In genomic region chr19:34459614-34460013, GRCh38 we compare ENCODE assay signal across 19 cellular contexts. TPM values are rescaled to one million over a fixed set of nuclear protein-coding genes. Genes with fewer than 3 reads are reported as not detected.
DNase-seq lines count a peak whose midpoint lies in the region; ATAC-seq, FAIRE-seq and TF ChIP-seq lines count a peak whose summit lies in the region.
"Had no signal": no experiment of that assay in that cellular context is flagged by ENCODE, and none has a peak within 500 bp of the region (broad histone marks: within the 10 kb centered on the region; RNA-seq: fewer than 3 reads in every experiment).

No MANE protein-coding gene starts in this region.

- no peaks in the 10 kb centered on the region for H3K9me3 ChIP-seq in skeletal muscle tissue (ENCODE audit: control insufficient read depth in 3 of 3, low read length in 3 of 3)
- H3K9me3 ChIP-seq: BLaER1 treated with 17β-estradiol and CSF1 and Interleukin-3, amounts not matched to agents 10 nM and 100 nM; thyroid gland had no signal

- no peak overlapping the region for H3K4me3 Mint-ChIP-seq in effector memory CD8-positive, alpha-beta T cell
- H3K4me3 Mint-ChIP-seq: activated T-cell treated with anti-CD3 and anti-CD28 coated beads, Interleukin-2, amount 50 U/mL, for 72 hours; central memory CD8-positive, alpha-beta T cell had no signal

- H3K4me1 Mint-ChIP-seq in effector memory CD8-positive, alpha-beta T cell (ENCODE audit: low read depth in 2 of 2): peaks cover 4 to 13% of the 10 kb centered on the region in 2 donors

- ATAC-seq in effector memory CD8-positive, alpha-beta T cell (replicated peaks): no peak
- ATAC-seq: activated T-cell treated with anti-CD3 and anti-CD28 coated beads, Interleukin-2, amount 50 U/mL, for 72 hours; right cardiac atrium had no signal

- H3K27ac ChIP-seq in coronary artery (peak overlapping the region; percentile 82 to 90), skeletal muscle tissue (ENCODE audit: low read depth, low read length) (peak overlapping the region; percentile 75)
- H3K27ac ChIP-seq: BLaER1 treated with 17β-estradiol and CSF1 and Interleukin-3, amounts not matched to agents 10 nM and 100 nM; thyroid gland had no signal

- peak; percentile 20 for DNase-seq in NCI-H748 (lab: John Stamatoyannopoulos, UW; ENCODE audit: unreplicated experiment)
- no peak for DNase-seq in NCI-H748 treated with DMSO at 0.1 percent for 48 hours (lab: John Stamatoyannopoulos, UW)
- peak; percentile 94 for DNase-seq in LNCaP clone FGC (ENCODE audit: low read depth)
- no peak for DNase-seq in coronary artery (ENCODE audit: low spot score)
- DNase-seq in NCI-H2171 treated with DMSO at 0.1 percent for 48 hours (lab: John Stamatoyannopoulos, UW): no peak
- DNase-seq in effector memory CD8-positive, alpha-beta T cell: no peak
- no peak for DNase-seq in D721Med (ENCODE audit: insufficient read length, low spot score)
- DNase-seq: 8988T; activated T-cell treated with anti-CD3 and anti-CD28 coated beads, Interleukin-2, amount 50 U/mL, for 72 hours; NK-92 treated with Interleukin-12 subunit alpha and Interleukin-12 subunit beta, amount 100 ng/mL, for 24 hours; right cardiac atrium; stimulated activated CD4-positive, alpha-beta T cell treated with anti-CD3 and anti-CD28 coated beads, Interleukin-1b, Interleukin-23, amount 100 ng/mL, for 48 hours; thyroid gland had no signal

- H3K9ac ChIP-seq in skeletal muscle tissue (ENCODE audit: low read depth in 1 of 3, low read length in 3 of 3): no peak overlapping the region
- H3K9ac ChIP-seq: BLaER1 treated with 17β-estradiol and CSF1 and Interleukin-3, amounts not matched to agents 10 nM and 100 nM had no signal

- H3K27me3 ChIP-seq in skeletal muscle tissue (ENCODE audit: control insufficient read depth in 3 of 3, insufficient read depth in 3 of 3, low read length in 3 of 3): no peaks in the 10 kb centered on the region
- H3K27me3 ChIP-seq: BLaER1 treated with 17β-estradiol and CSF1 and Interleukin-3, amounts not matched to agents 10 nM and 100 nM; thyroid gland had no signal

- H3K27me3 Mint-ChIP-seq in effector memory CD8-positive, alpha-beta T cell: no peaks in the 10 kb centered on the region
- H3K27me3 Mint-ChIP-seq: central memory CD8-positive, alpha-beta T cell had no signal

- peaks cover 40 to 43% (median 42%) of the 10 kb centered on the region in 3 donors for H3K4me1 ChIP-seq in skeletal muscle tissue (ENCODE audit: control insufficient read depth in 3 of 3, insufficient read depth in 3 of 3, low read length in 3 of 3)
- H3K4me1 ChIP-seq: thyroid gland had no signal

- H3K36me3 ChIP-seq in skeletal muscle tissue (ENCODE audit: control insufficient read depth in 3 of 3, insufficient read depth in 3 of 3, low read length in 3 of 3): peaks cover 9 to 57% (median 32%) of the 10 kb centered on the region in 3 donors

- FAIRE-seq in D721Med (lab: Jason Lieb, UNC): no peak
- FAIRE-seq: endothelial cell of umbilical vein, frontal cortex, HTR-8/SVneo had no signal

- H3K4me3 ChIP-seq in LNCaP clone FGC (ENCODE audit: low read depth, low read length) (peak overlapping the region; percentile 5), coronary artery (no peak overlapping the region), skeletal muscle tissue (ENCODE audit: low read length in 3 of 3) (no peak overlapping the region)
- H3K4me3 ChIP-seq: BLaER1 treated with 17β-estradiol and CSF1 and Interleukin-3, amounts not matched to agents 10 nM and 100 nM; thyroid gland had no signal

- H3K36me3 Mint-ChIP-seq in effector memory CD8-positive, alpha-beta T cell (ENCODE audit: insufficient read depth): peaks cover 93% of the 10 kb centered on the region

- H3K27ac Mint-ChIP-seq in effector memory CD8-positive, alpha-beta T cell: no peak overlapping the region

- no peak for TF ChIP-seq CTCF in LNCaP clone FGC (IDR thresholded peaks at IDR 0.05; ENCODE audit: control insufficient read depth, extremely low read depth, insufficient read depth)
- TF ChIP-seq CTCF in coronary artery (IDR thresholded peaks at IDR 0.05): no peak
- TF ChIP-seq CTCF in D721Med (IDR thresholded peaks at IDR 0.05; ENCODE audit: insufficient read depth, missing control alignments): no peak

- no peaks in the 10 kb centered on the region for H3K9me3 Mint-ChIP-seq in effector memory CD8-positive, alpha-beta T cell
- H3K9me3 Mint-ChIP-seq: activated T-cell treated with anti-CD3 and anti-CD28 coated beads, Interleukin-2, amount 50 U/mL, for 72 hours; central memory CD8-positive, alpha-beta T cell had no signal

RNA-seq across cellular contexts. Expression of gene WTIP, which starts 21.9 kb away (rescaled TPM):
- total RNA-seq in skeletal muscle tissue: 12.0 TPM

RNA-seq across cellular contexts. Expression of gene UBA2, which starts 31.4 kb away (rescaled TPM):
- 121 TPM for total RNA-seq in skeletal muscle tissue

RNA-seq across cellular contexts. Expression of gene PDCD2L, which starts 55.4 kb away (rescaled TPM):
- 19.8 TPM for total RNA-seq in skeletal muscle tissue

Comparison
In these comparisons a context has a peak if more than half of its experiments do, and no peak if none do; other contexts are left out.
1. DNase-seq: peak in NCI-H748 (single experiment) and LNCaP clone FGC (single experiment); none in NCI-H748 treated with DMSO at 0.1 percent for 48 hours (single experiment), coronary artery (single experiment), NCI-H2171 treated with DMSO at 0.1 percent for 48 hours (single experiment), effector memory CD8-positive, alpha-beta T cell (0 of 3) and D721Med (single experiment).